24 cellular contexts compared by ENCODE assay signal in the genomic region with DNA sequence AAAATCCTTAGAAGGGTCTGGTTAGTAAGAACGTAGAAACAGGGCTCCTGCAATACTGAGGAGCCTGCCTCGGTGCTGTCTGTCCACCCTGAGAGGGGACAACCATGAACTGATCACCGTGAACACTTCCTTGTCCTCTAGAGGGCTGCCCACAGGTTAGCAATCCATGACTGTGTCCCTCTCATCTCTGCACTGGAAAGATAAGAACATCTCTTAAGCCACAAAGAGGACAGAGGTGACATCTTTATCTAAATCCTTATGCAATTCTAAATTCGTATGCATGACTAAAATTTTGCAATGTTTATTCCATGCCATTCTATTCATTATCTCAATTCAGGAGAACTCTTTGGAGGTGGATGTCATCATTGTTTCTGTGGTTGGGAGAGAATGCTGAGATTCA. TPM values are rescaled to one million over a fixed set of nuclear protein-coding genes. Genes with fewer than 3 reads are reported as not detected.
DNase-seq lines count a peak whose midpoint lies in the region; ATAC-seq and TF ChIP-seq lines count a peak whose summit lies in the region.
"Had no signal": no experiment of that assay in that cellular context is flagged by ENCODE, and none has a peak within 500 bp of the region (broad histone marks: within the 10 kb centered on the region; RNA-seq: fewer than 3 reads in every experiment).

No MANE protein-coding gene starts in this region.

- TF ChIP-seq EP300 in SK-N-SH (IDR thresholded peaks at IDR 0.05; ENCODE audit: borderline replicate concordance in 1 of 2, low read depth in 1 of 2, low read length in 1 of 2), result no peak

- DNase-seq in SK-N-SH (no peak), OCI-M1 (lab: John Stamatoyannopoulos, UW) (peak; percentile 44), brain microvascular endothelial cell (no peak), superior temporal gyrus (ENCODE audit: extremely low spot score) (peak; percentile 15), PC-9 (no peak), NCI-H1048 (lab: John Stamatoyannopoulos, UW) (no peak)
- DNase-seq in stimulated activated CD8-positive, alpha-beta memory T cell treated with anti-CD3 and anti-CD28 coated beads, Interleukin-4, amount 100 ng/mL, for 48 hours, result no peak
- DNase-seq: AML-193; Calu3; CD8-positive, alpha-beta T cell; DMS153; DND-41; H7; KBM-7; MV-4-11; NCI-H1105 treated with DMSO at 0.1 percent for 48 hours; NCI-H146; NCI-H1930; NCI-H446 treated with DMSO at 0.1 percent for 48 hours; NCI-H526; NCI-H82; T-cell had no signal

- H3K4me1 ChIP-seq in SK-N-SH (ENCODE audit: control insufficient read depth in 1 of 2, insufficient read depth in 2 of 2, low read depth in 1 of 2, low read length in 1 of 2), result peaks cover 0 to 3% of the 10 kb centered on the region in 2 experiments; a peak in 1 of 4 replicates
- no peaks in the 10 kb centered on the region for H3K4me1 ChIP-seq in PC-9 (replicated peaks; ENCODE audit: insufficient read depth)
- H3K4me1 ChIP-seq: BLaER1 treated with 17β-estradiol and CSF1 and Interleukin-3, amounts not matched to agents 10 nM and 100 nM had no signal

- no peaks in the 10 kb centered on the region for H3K36me3 ChIP-seq in SK-N-SH (replicated peaks in 1 of 2; ENCODE audit: control insufficient read depth in 1 of 2, insufficient read depth in 2 of 2, low read length in 1 of 2)
- no peaks in the 10 kb centered on the region for H3K36me3 ChIP-seq in brain microvascular endothelial cell (replicated peaks)
- no peaks in the 10 kb centered on the region for H3K36me3 ChIP-seq in PC-9 (ENCODE audit: low read depth)
- H3K36me3 ChIP-seq: BLaER1 treated with 17β-estradiol and CSF1 and Interleukin-3, amounts not matched to agents 10 nM and 100 nM had no signal

- no peak for TF ChIP-seq RAD21 in SK-N-SH (IDR thresholded peaks at IDR 0.05; ENCODE audit: low read length)

- H3K27ac ChIP-seq in SK-N-SH (ENCODE audit: low read depth in 2 of 2, low read length in 1 of 2) (no peak overlapping the region), brain microvascular endothelial cell (no peak overlapping the region), PC-9 (no peak overlapping the region)
- H3K27ac ChIP-seq: BLaER1 treated with 17β-estradiol and CSF1 and Interleukin-3, amounts not matched to agents 10 nM and 100 nM had no signal

- POLR2A ChIA-PET in SK-N-SH (lab: Yijun Ruan, JAX), result no interaction called here
- POLR2A ChIA-PET in PC-9 (lab: Charles Lee; ENCODE audit: unreplicated experiment), result no interaction called here

- CTCF ChIA-PET in SK-N-SH (lab: Yijun Ruan, JAX), result interaction anchor here (1.2 to 2.0 kb wide), 4 partner anchors 9 to 54 kb away, joined by 4 to 9 read pairs (median 6); no protein-coding TSS in a partner anchor
- CTCF ChIA-PET in PC-9 (lab: Charles Lee), result interaction anchor here (0.6 kb wide), 1 partner anchor 10 kb away, joined by 3 read pairs; no protein-coding TSS in a partner anchor

- in situ Hi-C loops in brain microvascular endothelial cell (cut with HindIII; ENCODE audit: low pct_ligation_motif_present, low sequenced_read_pairs), result no loop called here

- H3K4me3 ChIP-seq in SK-N-SH (ENCODE audit: low read depth in 2 of 2, low read length in 1 of 2) (no peak overlapping the region), brain microvascular endothelial cell (ENCODE audit: low read depth, low read length) (no peak overlapping the region), PC-9 (no peak overlapping the region)
- H3K4me3 ChIP-seq: BLaER1 treated with 17β-estradiol and CSF1 and Interleukin-3, amounts not matched to agents 10 nM and 100 nM had no signal

- 88% methylated on average over 4 of the region's 4 CpGs for WGBS in SK-N-SH (ENCODE audit: low lambda C conversion rate)

- H3K79me2 ChIP-seq in SK-N-SH (ENCODE audit: insufficient read depth), result no peaks in the 10 kb centered on the region; the same call in 1 of the 2 replicates
- no peaks in the 10 kb centered on the region for H3K79me2 ChIP-seq in PC-9 (ENCODE audit: low read depth)

- H3K27me3 ChIP-seq in SK-N-SH (ENCODE audit: insufficient read depth) (no peaks in the 10 kb centered on the region), brain microvascular endothelial cell (replicated peaks) (no peaks in the 10 kb centered on the region), PC-9 (ENCODE audit: insufficient read depth, low read depth) (0 out of 2 replicates have a peak, but pooled peaks cover 14% of the 10 kb centered on the region)
- H3K27me3 ChIP-seq: BLaER1 treated with 17β-estradiol and CSF1 and Interleukin-3, amounts not matched to agents 10 nM and 100 nM had no signal

- H3K9me3 ChIP-seq in SK-N-SH (no peaks in the 10 kb centered on the region), PC-9 (ENCODE audit: insufficient read depth, low read depth) (no peaks in the 10 kb centered on the region)
- H3K9me3 ChIP-seq: BLaER1 treated with 17β-estradiol and CSF1 and Interleukin-3, amounts not matched to agents 10 nM and 100 nM had no signal

- H4K20me1 ChIP-seq in SK-N-SH (ENCODE audit: insufficient read depth) (peaks cover 3% of the 10 kb centered on the region; the same call in 1 of the 2 replicates), PC-9 (ENCODE audit: insufficient read depth) (no peaks in the 10 kb centered on the region)
- H4K20me1 ChIP-seq: BLaER1 treated with 17β-estradiol and CSF1 and Interleukin-3, amounts not matched to agents 10 nM and 100 nM had no signal

- H3K9ac ChIP-seq in SK-N-SH, result no peak overlapping the region
- H3K9ac ChIP-seq: BLaER1 treated with 17β-estradiol and CSF1 and Interleukin-3, amounts not matched to agents 10 nM and 100 nM had no signal

- TF ChIP-seq CTCF in SK-N-SH (IDR thresholded peaks at IDR 0.05) (peak; percentile 8; the same call in 1 of the 2 replicates), brain microvascular endothelial cell (IDR thresholded peaks at IDR 0.05; ENCODE audit: low read depth, low read length, missing control alignments) (peak; percentile 5), PC-9 (conservative IDR thresholded peaks at IDR 0.05) (no peak; the same call in 1 of the 2 replicates)

- H3K9me2 ChIP-seq in SK-N-SH (no peaks in the 10 kb centered on the region), PC-9 (ENCODE audit: insufficient read depth) (no peaks in the 10 kb centered on the region)

- no peak for ATAC-seq in SK-N-SH treated with all-trans-retinoic acid at 6 μM for 48 hours
- ATAC-seq: CD8-positive, alpha-beta T cell; T-cell had no signal

- no TSS peak for BruUV-seq in PC-9 (replicated peaks; lab: Mats Ljungman, UMichigan)

- intact Hi-C loops in PC-9 (cut with micrococcal nuclease; ENCODE audit: unreplicated experiment), result no loop called here

- H3F3A ChIP-seq in SK-N-SH (replicated peaks; ENCODE audit: insufficient read depth) (no peaks in the 10 kb centered on the region), PC-9 (ENCODE audit: insufficient read depth, low read depth) (no peaks in the 10 kb centered on the region; the same call in 1 of the 2 replicates)

- no peak overlapping the region for H2AFZ ChIP-seq in SK-N-SH (ENCODE audit: low read depth)
- H2AFZ ChIP-seq in PC-9, result no peak overlapping the region

- H3K4me2 ChIP-seq in SK-N-SH, result no peak overlapping the region
- no peak overlapping the region for H3K4me2 ChIP-seq in PC-9
- H3K4me2 ChIP-seq: BLaER1 treated with 17β-estradiol and CSF1 and Interleukin-3, amounts not matched to agents 10 nM and 100 nM had no signal

TF ChIP-seq in SK-N-SH, 30 proteins besides CTCF, POLR2A, EP300 and RAD21:
- no peak for TF ChIP-seq GABPA (IDR thresholded peaks at IDR 0.05; ENCODE audit: low read depth)
- TF ChIP-seq SMC3 (IDR thresholded peaks at IDR 0.05; ENCODE audit: low read depth, low read length), result no peak
- no peak for TF ChIP-seq FOXJ3 (CRISPR knock-in tag; IDR thresholded peaks at IDR 0.05)
- TF ChIP-seq USF2 (IDR thresholded peaks at IDR 0.05; ENCODE audit: borderline replicate concordance, low read depth, low read length), result no peak
- no peak for TF ChIP-seq NRF1 (IDR thresholded peaks at IDR 0.05; ENCODE audit: low read depth, low read length)
- no peak for TF ChIP-seq CHD2 (IDR thresholded peaks at IDR 0.05; ENCODE audit: low read length, partially characterized antibody)
- TF ChIP-seq POLR2AphosphoS5 (IDR thresholded peaks at IDR 0.05; ENCODE audit: low read depth, low read length), result no peak
- TF ChIP-seq YY1 (IDR thresholded peaks at IDR 0.05; ENCODE audit: low read depth), result no peak
- TF ChIP-seq MEF2A (IDR thresholded peaks at IDR 0.05; ENCODE audit: borderline replicate concordance, low read depth), result no peak

TF ChIP-seq in SK-N-SH treated with all-trans-retinoic acid at 6 μM for 48 hours, 23 proteins besides CTCF, POLR2A, EP300 and RAD21:
- TF ChIP-seq, protein P1, sequence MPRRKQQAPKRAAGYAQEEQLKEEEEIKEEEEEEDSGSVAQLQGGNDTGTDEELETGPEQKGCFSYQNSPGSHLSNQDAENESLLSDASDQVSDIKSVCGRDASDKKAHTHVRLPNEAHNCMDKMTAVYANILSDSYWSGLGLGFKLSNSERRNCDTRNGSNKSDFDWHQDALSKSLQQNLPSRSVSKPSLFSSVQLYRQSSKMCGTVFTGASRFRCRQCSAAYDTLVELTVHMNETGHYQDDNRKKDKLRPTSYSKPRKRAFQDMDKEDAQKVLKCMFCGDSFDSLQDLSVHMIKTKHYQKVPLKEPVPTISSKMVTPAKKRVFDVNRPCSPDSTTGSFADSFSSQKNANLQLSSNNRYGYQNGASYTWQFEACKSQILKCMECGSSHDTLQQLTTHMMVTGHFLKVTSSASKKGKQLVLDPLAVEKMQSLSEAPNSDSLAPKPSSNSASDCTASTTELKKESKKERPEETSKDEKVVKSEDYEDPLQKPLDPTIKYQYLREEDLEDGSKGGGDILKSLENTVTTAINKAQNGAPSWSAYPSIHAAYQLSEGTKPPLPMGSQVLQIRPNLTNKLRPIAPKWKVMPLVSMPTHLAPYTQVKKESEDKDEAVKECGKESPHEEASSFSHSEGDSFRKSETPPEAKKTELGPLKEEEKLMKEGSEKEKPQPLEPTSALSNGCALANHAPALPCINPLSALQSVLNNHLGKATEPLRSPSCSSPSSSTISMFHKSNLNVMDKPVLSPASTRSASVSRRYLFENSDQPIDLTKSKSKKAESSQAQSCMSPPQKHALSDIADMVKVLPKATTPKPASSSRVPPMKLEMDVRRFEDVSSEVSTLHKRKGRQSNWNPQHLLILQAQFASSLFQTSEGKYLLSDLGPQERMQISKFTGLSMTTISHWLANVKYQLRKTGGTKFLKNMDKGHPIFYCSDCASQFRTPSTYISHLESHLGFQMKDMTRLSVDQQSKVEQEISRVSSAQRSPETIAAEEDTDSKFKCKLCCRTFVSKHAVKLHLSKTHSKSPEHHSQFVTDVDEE (CRISPR knock-in tag; IDR thresholded peaks at IDR 0.05), result no peak
- TF ChIP-seq ZNF70 (CRISPR knock-in tag; IDR thresholded peaks at IDR 0.05) (no peak), ARNTL (CRISPR knock-in tag; IDR thresholded peaks at IDR 0.05; ENCODE audit: borderline replicate concordance, low read depth) (no peak), ISL1 (CRISPR knock-in tag; IDR thresholded peaks at IDR 0.05) (no peak)

RNA-seq across cellular contexts. Expression of gene EFR3B, which starts 12.8 kb away (rescaled TPM):
- polyA plus RNA-seq in SK-N-SH (2012; rRNA removed), result 1.5 and 1.9 TPM in 2 replicates
- 0.98 and 1.4 TPM in 2 replicates for polyA plus RNA-seq in SK-N-SH (2012; cell fraction: cytosol; rRNA removed)
- polyA plus RNA-seq in SK-N-SH (2012; cell fraction: nucleus; rRNA removed), result 3.6 and 3.7 TPM in 2 replicates
- 0.20 TPM in 1 of 2 replicates, not detected in the other for total RNA-seq in PC-9 (2021)

Comparison
In these comparisons a context has a peak if more than half of its experiments do, and no peak if none do; other contexts are left out.
1. DNase-seq: peak in OCI-M1 (single experiment) and superior temporal gyrus (single experiment); none in SK-N-SH (single experiment), brain microvascular endothelial cell (single experiment), PC-9 (0 of 2), stimulated activated CD8-positive, alpha-beta memory T cell treated with anti-CD3 and anti-CD28 coated beads, Interleukin-4, amount 100 ng/mL, for 48 hours (single experiment) and NCI-H1048 (single experiment).